ENCODE assay signal across 10 cellular contexts in the genomic region with DNA sequence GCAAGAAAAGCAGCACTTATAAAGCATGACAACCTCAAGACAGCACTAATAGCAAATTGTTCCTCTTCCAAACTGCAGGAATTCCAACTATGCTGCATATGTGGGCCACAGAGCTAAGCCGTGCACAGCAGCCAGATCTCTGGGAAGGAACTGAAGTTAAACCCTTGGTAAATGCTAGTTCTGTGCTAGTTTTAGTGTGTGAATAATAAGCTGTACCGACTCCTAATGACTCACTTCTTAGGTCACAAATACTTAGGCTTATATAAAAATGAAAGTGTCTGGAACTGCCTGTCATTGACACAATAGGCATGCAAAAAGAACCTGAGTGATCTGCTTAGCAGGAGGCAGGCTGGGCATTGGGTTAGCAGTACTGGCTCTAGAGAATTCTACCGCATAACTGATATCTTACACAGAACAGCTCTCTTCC. TPM values are rescaled to one million over a fixed set of nuclear protein-coding genes. Genes with fewer than 3 reads are reported as not detected.
DNase-seq lines count a peak whose midpoint lies in the region; ATAC-seq, FAIRE-seq and TF ChIP-seq lines count a peak whose summit lies in the region.
"Had no signal": no experiment of that assay in that cellular context is flagged by ENCODE, and none has a peak within 500 bp of the region (broad histone marks: within the 10 kb centered on the region; RNA-seq: fewer than 3 reads in every experiment).

No MANE protein-coding gene starts in this region.

- no peaks in the 10 kb centered on the region for H3K79me1 ChIP-seq in mesendoderm (ENCODE audit: low read length)

- H4K8ac ChIP-seq in mesendoderm (ENCODE audit: low read depth, low read length), result no peak overlapping the region

- H2BK15ac ChIP-seq in mesendoderm (replicated peaks; ENCODE audit: low read depth), result no peak overlapping the region

- H3K4ac ChIP-seq in mesendoderm (ENCODE audit: low read depth, low read length), result no peak overlapping the region

- H3K36me3 Mint-ChIP-seq in activated naive CD4-positive, alpha-beta T cell treated with anti-CD3 and anti-CD28 coated beads, Interleukin-2, amount 50 U/mL, for 72 hours, result no peaks in the 10 kb centered on the region
- H3K36me3 Mint-ChIP-seq in activated naive CD4-positive, alpha-beta T cell treated with anti-CD3 and anti-CD28 coated beads for 36 hours (ENCODE audit: low read depth), result no peaks in the 10 kb centered on the region
- H3K36me3 Mint-ChIP-seq in endodermal cell (ENCODE audit: low read depth), result no peaks in the 10 kb centered on the region

- no peak overlapping the region for H3K23ac ChIP-seq in mesendoderm (ENCODE audit: low read length)

- H3K27ac ChIP-seq in endodermal cell (ENCODE audit: low read depth, low read length), result no peak overlapping the region
- H3K27ac ChIP-seq in mesendoderm (ENCODE audit: low read depth, low read length), result no peak overlapping the region
- H3K27ac ChIP-seq: BLaER1, HL-60 had no signal

- no peak overlapping the region for H3K27ac Mint-ChIP-seq in activated naive CD4-positive, alpha-beta T cell treated with anti-CD3 and anti-CD28 coated beads, Interleukin-2, amount 50 U/mL, for 72 hours
- H3K27ac Mint-ChIP-seq in activated naive CD4-positive, alpha-beta T cell treated with anti-CD3 and anti-CD28 coated beads for 36 hours, result no peak overlapping the region
- peak overlapping the region; percentile 35 for H3K27ac Mint-ChIP-seq in endodermal cell

- CTCF ChIA-PET in activated naive CD4-positive, alpha-beta T cell treated with anti-CD3 and anti-CD28 coated beads for 36 hours (lab: Charles Lee), result interaction anchor here (0.6 to 1.8 kb wide), 2 partner anchors 341 to 423 kb away, joined by 3 to 6 read pairs; no protein-coding TSS in a partner anchor

- H3K4me1 ChIP-seq in endodermal cell (ENCODE audit: control insufficient read depth, insufficient read depth, low read length) (no peaks in the 10 kb centered on the region), mesendoderm (ENCODE audit: control insufficient read depth, low read depth, low read length) (peaks cover 2% of the 10 kb centered on the region)

- no peak overlapping the region for H4K5ac ChIP-seq in mesendoderm (ENCODE audit: low read length)

- H3K79me2 ChIP-seq in mesendoderm (ENCODE audit: control insufficient read depth, insufficient read depth, low read length), result no peaks in the 10 kb centered on the region

- no peaks in the 10 kb centered on the region for H3K36me3 ChIP-seq in endodermal cell (ENCODE audit: control insufficient read depth, insufficient read depth, low read length)
- no peaks in the 10 kb centered on the region for H3K36me3 ChIP-seq in mesendoderm (ENCODE audit: control insufficient read depth, insufficient read depth, low read length)
- H3K36me3 ChIP-seq: BLaER1 had no signal

- no peak overlapping the region for H3K56ac ChIP-seq in mesendoderm (ENCODE audit: low read length)

- in situ Hi-C loops in GM13976 (cut with MboI; ENCODE audit: low sequenced_read_pairs, unreplicated experiment), result no loop called here

- TF ChIP-seq CTCF in endodermal cell (conservative IDR thresholded peaks at IDR 0.05), result no peak
- TF ChIP-seq CTCF in GM13976 (IDR thresholded peaks at IDR 0.05; ENCODE audit: borderline replicate concordance, control extremely low read depth, extremely low read depth, insufficient read depth, missing control alignments), result no peak

- H3K9me3 Mint-ChIP-seq in activated naive CD4-positive, alpha-beta T cell treated with anti-CD3 and anti-CD28 coated beads, Interleukin-2, amount 50 U/mL, for 72 hours, result no peaks in the 10 kb centered on the region
- no peaks in the 10 kb centered on the region for H3K9me3 Mint-ChIP-seq in activated naive CD4-positive, alpha-beta T cell treated with anti-CD3 and anti-CD28 coated beads for 36 hours
- H3K9me3 Mint-ChIP-seq in endodermal cell, result no peaks in the 10 kb centered on the region

- H3K9ac ChIP-seq in endodermal cell (ENCODE audit: extremely low read depth, low read length, poor library complexity, severe bottlenecking), result no peak overlapping the region
- no peak overlapping the region for H3K9ac ChIP-seq in mesendoderm (ENCODE audit: low read length)
- H3K9ac ChIP-seq: BLaER1 had no signal

- H3K9me3 ChIP-seq in endodermal cell (ENCODE audit: control insufficient read depth, low read length), result no peaks in the 10 kb centered on the region

- intact Hi-C loops in activated naive CD4-positive, alpha-beta T cell treated with anti-CD3 and anti-CD28 coated beads for 36 hours (cut with micrococcal nuclease), result no loop called here

- peaks cover 3% of the 10 kb centered on the region for H3K27me3 Mint-ChIP-seq in activated naive CD4-positive, alpha-beta T cell treated with anti-CD3 and anti-CD28 coated beads for 36 hours (ENCODE audit: low read depth)
- no peaks in the 10 kb centered on the region for H3K27me3 Mint-ChIP-seq in endodermal cell (ENCODE audit: insufficient read depth)

- H3K4me3 ChIP-seq in endodermal cell (ENCODE audit: low read length) (no peak overlapping the region), mesendoderm (ENCODE audit: low read length) (no peak overlapping the region)
- H3K4me3 ChIP-seq: BLaER1 had no signal

- no peak overlapping the region for H3K4me2 ChIP-seq in mesendoderm (ENCODE audit: low read length)
- H3K4me2 ChIP-seq: BLaER1 had no signal

- no peak overlapping the region for H2AK5ac ChIP-seq in mesendoderm (ENCODE audit: low read length)

- no peak overlapping the region for H3K4me3 Mint-ChIP-seq in activated naive CD4-positive, alpha-beta T cell treated with anti-CD3 and anti-CD28 coated beads for 36 hours
- H3K4me3 Mint-ChIP-seq in endodermal cell, result no peak overlapping the region

- no peak overlapping the region for H2BK120ac ChIP-seq in mesendoderm (ENCODE audit: low read depth, low read length)

- H3K18ac ChIP-seq in mesendoderm (ENCODE audit: low read length), result no peak overlapping the region

- H3K27me3 ChIP-seq in endodermal cell (ENCODE audit: control insufficient read depth, insufficient read depth, low read length, poor library complexity, severe bottlenecking), result no peaks in the 10 kb centered on the region
- no peaks in the 10 kb centered on the region for H3K27me3 ChIP-seq in mesendoderm (ENCODE audit: insufficient read depth, low read length, poor library complexity)
- H3K27me3 ChIP-seq: BLaER1 had no signal

- H2BK5ac ChIP-seq in mesendoderm (ENCODE audit: low read length), result no peak overlapping the region

- DNase-seq in activated naive CD4-positive, alpha-beta T cell treated with anti-CD3 and anti-CD28 coated beads, Interleukin-2, amount 50 U/mL, for 72 hours (ENCODE audit: low spot score in 2 of 2), result no peak
- no peak for DNase-seq in activated naive CD4-positive, alpha-beta T cell treated with anti-CD3 and anti-CD28 coated beads for 36 hours
- DNase-seq in endodermal cell (no peak), mesendoderm (peak; percentile 63), urothelium cell line (ENCODE audit: low spot score) (peak; percentile 17), GM13976 (ENCODE audit: low spot score) (no peak)

- no peak for FAIRE-seq in urothelium cell line (lab: Jason Lieb, UNC)

- ATAC-seq in activated naive CD4-positive, alpha-beta T cell treated with anti-CD3 and anti-CD28 coated beads, Interleukin-2, amount 50 U/mL, for 72 hours, result peak; percentile 34 to 76
- no peak for ATAC-seq in HG03108 (IDR thresholded peaks at IDR 0.05; ENCODE audit: unreplicated experiment)
- ATAC-seq in GM21717 (IDR thresholded peaks at IDR 0.05; ENCODE audit: unreplicated experiment), result no peak

- WGBS in endodermal cell (ENCODE audit: insufficient coverage in 1 of 2, insufficient read length in 1 of 2), 2 experiments, result 46 to 57% methylated on average over 3 of the region's 3 CpGs
- WGBS in mesendoderm (ENCODE audit: extremely low coverage, insufficient coverage, low lambda C conversion rate), result no CpG with 5 or more reads among the region's 3 CpGs

- peaks cover 1% of the 10 kb centered on the region for H3K4me1 Mint-ChIP-seq in activated naive CD4-positive, alpha-beta T cell treated with anti-CD3 and anti-CD28 coated beads for 36 hours (ENCODE audit: low read depth)
- H3K4me1 Mint-ChIP-seq in endodermal cell, result peaks cover 15% of the 10 kb centered on the region

RNA-seq across cellular contexts. Expression of a gene that starts 21.2 kb away (rescaled TPM):
- total RNA-seq in activated naive CD4-positive, alpha-beta T cell treated with anti-CD3 and anti-CD28 coated beads, Interleukin-2, amount 50 U/mL, for 72 hours, result 100 to 1,000 TPM; 133 to 190 TPM
- 100 to 1,000 TPM; 303 to 314 TPM for total RNA-seq in activated naive CD4-positive, alpha-beta T cell treated with anti-CD3 and anti-CD28 coated beads for 36 hours
- total RNA-seq in endodermal cell, result 10 to 100 TPM; 70.4 to 80.0 TPM
- polyA plus RNA-seq in endodermal cell (2013, experiment 1 of 2), result 85.3 TPM
- polyA plus RNA-seq in endodermal cell (2013, experiment 2 of 2), result 88.8 TPM
- polyA plus RNA-seq in mesendoderm (2013, experiment 1 of 2), result 93.6 TPM
- polyA plus RNA-seq in mesendoderm (2013, experiment 2 of 2), result 97.5 TPM

RNA-seq across cellular contexts. Expression of a gene that starts 47.1 kb away (rescaled TPM):
- total RNA-seq in activated naive CD4-positive, alpha-beta T cell treated with anti-CD3 and anti-CD28 coated beads, Interleukin-2, amount 50 U/mL, for 72 hours, result 10 to 100 TPM; 34.7 to 49.7 TPM
- 10 to 100 TPM; 34.0 to 42.1 TPM for total RNA-seq in activated naive CD4-positive, alpha-beta T cell treated with anti-CD3 and anti-CD28 coated beads for 36 hours
- total RNA-seq in endodermal cell, result 10 to 100 TPM; 35.0 to 46.8 TPM
- polyA plus RNA-seq in endodermal cell (2013, experiment 1 of 2), result 68.6 TPM
- polyA plus RNA-seq in endodermal cell (2013, experiment 2 of 2), result 70.6 TPM
- 58.2 TPM for polyA plus RNA-seq in mesendoderm (2013, experiment 1 of 2)
- 58.0 TPM for polyA plus RNA-seq in mesendoderm (2013, experiment 2 of 2)

Comparison
In these comparisons a context has a peak if more than half of its experiments do, and no peak if none do; other contexts are left out.
1. ATAC-seq: peak in activated naive CD4-positive, alpha-beta T cell treated with anti-CD3 and anti-CD28 coated beads, Interleukin-2, amount 50 U/mL, for 72 hours (2 of 2); none in HG03108 (single experiment) and GM21717 (single experiment).
2. DNase-seq: peak in mesendoderm (single experiment) and urothelium cell line (single experiment); none in activated naive CD4-positive, alpha-beta T cell treated with anti-CD3 and anti-CD28 coated beads, Interleukin-2, amount 50 U/mL, for 72 hours (0 of 2), activated naive CD4-positive, alpha-beta T cell treated with anti-CD3 and anti-CD28 coated beads for 36 hours (single experiment), endodermal cell (single experiment) and GM13976 (single experiment).